ENCODE assay signal across 9 cellular contexts in genomic region chr6:87907521-87907920, GRCh38.
DNase-seq lines count a peak whose midpoint lies in the region; ATAC-seq and TF ChIP-seq lines count a peak whose summit lies in the region.
"Had no signal": no experiment of that assay in that cellular context is flagged by ENCODE, and none has a peak within 500 bp of the region (broad histone marks: within the 10 kb centered on the region; RNA-seq: fewer than 3 reads in every experiment).

No MANE protein-coding gene starts in this region.

- 33% methylated on average over 2 of the region's 2 CpGs for WGBS in suprapubic skin

- no peaks in the 10 kb centered on the region for H3K36me3 ChIP-seq in suprapubic skin
- H3K36me3 ChIP-seq: heart left ventricle had no signal

- H3K27ac ChIP-seq in suprapubic skin = no peak overlapping the region
- H3K27ac ChIP-seq: heart left ventricle had no signal

- TF ChIP-seq CTCF in suprapubic skin (IDR thresholded peaks at IDR 0.05) = no peak

- peak; percentile 28 for ATAC-seq in GM19463 (IDR thresholded peaks at IDR 0.05; ENCODE audit: unreplicated experiment)
- ATAC-seq: heart left ventricle had no signal

- no peaks in the 10 kb centered on the region for H3K9me3 ChIP-seq in suprapubic skin
- H3K9me3 ChIP-seq: heart left ventricle had no signal

- no peak for TF ChIP-seq EP300 in suprapubic skin (IDR thresholded peaks at IDR 0.05)

- no peak for TF ChIP-seq POLR2A in suprapubic skin (IDR thresholded peaks at IDR 0.05)

- in situ Hi-C loops in G401 (cut with HindIII; ENCODE audit: low sequenced_read_pairs) = no loop called here

- no peak overlapping the region for H3K4me3 ChIP-seq in suprapubic skin
- H3K4me3 ChIP-seq: heart left ventricle had no signal

- DNase-seq in AG20443 (ENCODE audit: low spot score) = peak; percentile 65
- peak; percentile 92 for DNase-seq in LHCN-M2 (ENCODE audit: low read depth)
- peak; percentile 10 for DNase-seq in central memory CD4-positive, alpha-beta T cell
- no peak for DNase-seq in DMS153 treated with DMSO at 0.1 percent for 48 hours (lab: John Stamatoyannopoulos, UW; ENCODE audit: unreplicated experiment)
- no peak for DNase-seq in NCI-H2081 (lab: John Stamatoyannopoulos, UW)
- DNase-seq in G401 (ENCODE audit: low spot score) = no peak
- DNase-seq in suprapubic skin (ENCODE audit: low spot score in 2 of 2) = no peak
- DNase-seq: heart left ventricle had no signal

- H3K4me1 ChIP-seq in suprapubic skin = no peaks in the 10 kb centered on the region
- H3K4me1 ChIP-seq: heart left ventricle had no signal

- peaks cover 14% of the 10 kb centered on the region for H3K27me3 ChIP-seq in suprapubic skin

Comparison
In these comparisons a context has a peak if more than half of its experiments do, and no peak if none do; other contexts are left out.
1. DNase-seq: peak in AG20443 (single experiment), LHCN-M2 (single experiment) and central memory CD4-positive, alpha-beta T cell (single experiment); none in DMS153 treated with DMSO at 0.1 percent for 48 hours (single experiment), NCI-H2081 (0 of 2), G401 (single experiment) and suprapubic skin (0 of 2).